Comparison of ENCODE assay signal across 9 cellular contexts in the genomic region with DNA sequence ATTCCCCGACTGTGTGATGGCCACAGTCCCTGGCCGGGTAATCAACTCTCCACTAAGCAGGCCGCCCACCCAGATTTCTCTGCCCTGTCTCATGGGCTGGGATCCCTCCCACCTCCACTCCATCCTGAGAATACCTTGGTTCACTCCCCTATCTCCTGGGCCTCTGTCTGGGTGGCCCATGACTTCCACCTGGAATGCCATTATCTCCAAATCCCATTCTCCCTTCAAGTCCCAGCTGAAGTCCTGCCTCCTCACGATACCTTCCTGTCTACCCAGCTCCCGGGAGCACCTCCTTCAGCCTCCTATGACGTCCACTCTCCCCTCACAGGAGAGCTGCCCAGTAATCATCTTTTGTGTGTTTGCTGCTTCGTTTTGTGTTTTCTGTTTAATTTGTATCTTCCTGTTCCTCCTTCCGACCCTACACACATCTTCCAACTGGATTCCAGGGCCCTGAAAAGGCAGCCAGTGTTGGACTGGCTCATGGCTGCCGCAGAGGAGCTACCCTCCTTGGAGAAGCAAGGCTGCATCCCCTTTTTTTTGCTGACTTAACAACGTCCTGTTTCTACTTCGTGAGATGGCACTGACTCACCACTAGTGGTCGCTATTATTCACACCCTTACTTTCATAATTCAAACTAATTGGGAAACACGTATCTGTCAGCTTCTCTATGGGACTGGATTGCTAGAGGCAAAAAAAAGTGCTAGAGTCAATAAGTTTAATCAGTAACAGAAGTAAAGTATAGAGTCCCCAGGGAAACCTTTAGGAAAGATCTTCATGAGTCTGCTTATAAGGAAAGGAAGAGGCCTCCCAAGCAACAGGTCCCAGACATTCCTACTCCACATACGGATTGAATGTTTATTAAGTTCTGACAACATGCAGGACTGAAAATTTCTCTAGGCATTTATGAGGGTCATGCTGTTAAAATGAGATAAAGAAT.
A peak's percentile ranks its signal among the peaks of the same experiment; 100 is the strongest.
DNase-seq lines count a peak whose midpoint lies in the region; ATAC-seq and TF ChIP-seq lines count a peak whose summit lies in the region.
"Had no signal": no experiment of that assay in that cellular context is flagged by ENCODE, and none has a peak within 500 bp of the region (broad histone marks: within the 10 kb centered on the region; RNA-seq: fewer than 3 reads in every experiment).

No MANE protein-coding gene starts in this region.

- H3K27me3 Mint-ChIP-seq in neural crest cell (ENCODE audit: low read depth), result no peaks in the 10 kb centered on the region
- H3K27me3 Mint-ChIP-seq: memory B cell had no signal

- H3K4me1 Mint-ChIP-seq in neural crest cell, result peaks cover 3% of the 10 kb centered on the region
- H3K4me1 Mint-ChIP-seq: memory B cell had no signal

- H3K9me3 ChIP-seq in RWPE2 (ENCODE audit: severe bottlenecking), result no peaks in the 10 kb centered on the region

- no peaks in the 10 kb centered on the region for H3K9me3 Mint-ChIP-seq in neural crest cell
- H3K9me3 Mint-ChIP-seq: memory B cell had no signal

- no peaks in the 10 kb centered on the region for H3K36me3 Mint-ChIP-seq in neural crest cell (ENCODE audit: low read depth)
- H3K36me3 Mint-ChIP-seq: memory B cell had no signal

- no peak overlapping the region for H3K27ac ChIP-seq in RWPE2 (ENCODE audit: poor library complexity, severe bottlenecking)

- no peak for DNase-seq in AG09309 (ENCODE audit: low read depth)
- peak; percentile 16 for DNase-seq in GM12864 (ENCODE audit: low read depth)
- DNase-seq in HPDE6-E6E7 (ENCODE audit: extremely low spot score), result peak; percentile 44
- no peak for DNase-seq in RWPE2 (ENCODE audit: low spot score)
- peak; percentile 24 for DNase-seq in fibroblast of gingiva (ENCODE audit: low read depth)
- no peak for DNase-seq in neural crest cell (ENCODE audit: low read depth, low spot score)
- no peak for DNase-seq in GOT3 (lab: John Stamatoyannopoulos, UW)
- DNase-seq in NK-92 (lab: John Stamatoyannopoulos, UW; ENCODE audit: unreplicated experiment), result no peak

- ATAC-seq in RWPE2 (ENCODE audit: low read depth), result peak; percentile 40; the same call in 1 of the 3 replicates

- no peaks in the 10 kb centered on the region for H3K36me3 ChIP-seq in RWPE2 (ENCODE audit: low read depth)

- H3K4me3 ChIP-seq in AG09309 (ENCODE audit: control insufficient read depth, low read depth, low read length) (no peak overlapping the region), GM12864 (ENCODE audit: low read depth, low read length) (no peak overlapping the region), RWPE2 (ENCODE audit: severe bottlenecking) (no peak overlapping the region)

- TF ChIP-seq CTCF in AG09309 (IDR thresholded peaks at IDR 0.05; ENCODE audit: control insufficient read depth, insufficient read depth, low read depth, low read length, missing control alignments) (peak; percentile 81), GM12864 (IDR thresholded peaks at IDR 0.05; ENCODE audit: low read depth, low read length, missing control alignments) (peak; percentile 87), RWPE2 (IDR thresholded peaks at IDR 0.05; ENCODE audit: poor library complexity, severe bottlenecking) (peak; percentile 93), neural crest cell (conservative IDR thresholded peaks at IDR 0.05) (peak; percentile 85)

- no peaks in the 10 kb centered on the region for H3K4me1 ChIP-seq in RWPE2 (ENCODE audit: insufficient read depth, poor library complexity, severe bottlenecking)

- no peak overlapping the region for H3K27ac Mint-ChIP-seq in neural crest cell (ENCODE audit: unreplicated experiment)
- H3K27ac Mint-ChIP-seq: memory B cell had no signal

- no peak overlapping the region for H3K4me3 Mint-ChIP-seq in neural crest cell
- H3K4me3 Mint-ChIP-seq: memory B cell had no signal

- no peaks in the 10 kb centered on the region for H3K27me3 ChIP-seq in RWPE2 (ENCODE audit: insufficient read depth, poor library complexity, severe bottlenecking)

Comparison
In these comparisons a context has a peak if more than half of its experiments do, and no peak if none do; other contexts are left out.
1. DNase-seq: peak in GM12864 (single experiment), HPDE6-E6E7 (single experiment) and fibroblast of gingiva (single experiment); none in AG09309 (single experiment), RWPE2 (single experiment), neural crest cell (single experiment), GOT3 (single experiment) and NK-92 (single experiment).
2. Peak in every context shown above with its lines, with median percentiles within 50 percentile points of each other: CTCF ChIP-seq.